ENCODE assay signal across 34 cellular contexts in genomic region chr16:1662543-1662942, GRCh38.
"Had no signal": no experiment of that assay in that cellular context is flagged by ENCODE, and none has a peak within 500 bp of the region (broad histone marks: within the 10 kb centered on the region; RNA-seq: fewer than 3 reads in every experiment).

No MANE protein-coding gene starts in this region.

- DNase-seq: Karpas-422, Kasumi-1, MG63, MM.1S, MV-4-11, NCI-H1048, NCI-H1092, NCI-H1092 treated with DMSO at 0.1 percent for 48 hours, NCI-H1105, NCI-H1105 treated with DMSO at 0.1 percent for 48 hours, NCI-H1417, NCI-H1417 treated with DMSO at 0.1 percent for 48 hours, NCI-H1436, NCI-H1436 treated with DMSO at 0.1 percent for 48 hours, NCI-H146, NCI-H1694, NCI-H1694 treated with DMSO at 0.1 percent for 48 hours, NCI-H187 treated with DMSO at 0.1 percent for 48 hours, NCI-H1930, NCI-H2029, NCI-H2029 treated with DMSO at 0.1 percent for 48 hours, NCI-H2081, NCI-H2081 treated with DMSO at 0.1 percent for 48 hours, NCI-H2107, NCI-H2171, NCI-H2171 treated with DMSO at 0.1 percent for 48 hours, NCI-H2227 treated with DMSO at 0.1 percent for 48 hours, NCI-H226, NCI-H345, NCI-H446, NCI-H446 treated with DMSO at 0.1 percent for 48 hours, NCI-H510A, NCI-H510A treated with DMSO at 0.1 percent for 48 hours had no signal

- H3K9ac ChIP-seq: KMS-11 had no signal

- H3K9me3 ChIP-seq: MG63 had no signal

- H3K27ac ChIP-seq: KMS-11 had no signal

- H3K27me3 ChIP-seq: MG63 had no signal

- H3K4me2 ChIP-seq: KMS-11 had no signal

- H3K4me3 ChIP-seq: MG63 had no signal
